Comparison of ENCODE assay signal across 37 cellular contexts in the genomic region with DNA sequence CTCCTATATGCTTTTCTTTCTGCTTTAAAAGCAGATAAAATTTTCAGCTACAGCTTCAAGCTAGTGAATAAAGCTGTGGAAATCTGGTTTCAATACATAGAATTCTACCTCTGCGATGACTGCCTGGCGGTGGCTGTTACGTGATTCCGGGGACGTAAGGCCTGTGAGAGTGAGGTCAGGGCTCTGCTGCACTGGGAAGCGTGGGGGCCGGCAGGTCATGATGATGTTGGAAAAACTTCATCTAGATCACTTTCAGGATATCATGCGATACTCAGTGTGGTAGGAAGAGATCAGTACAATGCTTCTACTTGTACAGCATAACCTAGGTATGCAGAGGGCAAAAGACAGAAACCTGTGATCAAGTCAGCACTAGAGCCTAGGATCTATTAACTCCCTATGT.
"Had no signal": no experiment of that assay in that cellular context is flagged by ENCODE, and none has a peak within 500 bp of the region (broad histone marks: within the 10 kb centered on the region; RNA-seq: fewer than 3 reads in every experiment).

No MANE protein-coding gene starts in this region.

- H3K4me1 Mint-ChIP-seq: activated B cell treated with CpG ODN at 0.5 μM for 24 hours; activated CD4-positive, alpha-beta T cell treated with anti-CD3 and anti-CD28 coated beads, Interleukin-2, amount 10 ng/mL, durations not matched to agents 24 days and 14 days; activated naive CD4-positive, alpha-beta T cell treated with anti-CD3 and anti-CD28 coated beads, Interleukin-2, amount 10 ng/mL, durations not matched to agents 7 days and 5 days; activated naive CD4-positive, alpha-beta T cell treated with anti-CD3 and anti-CD28 coated beads, Interleukin-2, amount 50 U/mL, for 24 hours; activated naive CD8-positive, alpha-beta T cell treated with anti-CD3 and anti-CD28 coated beads, Interleukin-2, amount 10 ng/mL, durations not matched to agents 7 days and 5 days; activated naive CD8-positive, alpha-beta T cell treated with anti-CD3 and anti-CD28 coated beads, Interleukin-2, amount 50 U/mL, for 24 hours; central memory CD8-positive, alpha-beta T cell had no signal

- ATAC-seq: activated CD8-positive, alpha-beta T cell treated with anti-CD3 and anti-CD28 coated beads for 36 hours; activated naive CD8-positive, alpha-beta T cell treated with anti-CD3 and anti-CD28 coated beads, Interleukin-2, amount 50 U/mL, for 24 hours; activated T-cell treated with anti-CD3 and anti-CD28 coated beads, Interleukin-2, amount 50 U/mL, for 4 hours; activated T-cell treated with anti-CD3 and anti-CD28 coated beads, Interleukin-2, amount 50 U/mL, for 72 hours had no signal

- H3K4me3 ChIP-seq: ascending aorta, cardiac muscle cell had no signal

- H3K36me3 ChIP-seq: ascending aorta, cardiac muscle cell had no signal

- H3K27ac ChIP-seq: ascending aorta, cardiac muscle cell, VCaP had no signal

- H3K4me3 Mint-ChIP-seq: activated B cell treated with CpG ODN at 0.5 μM for 24 hours; activated CD4-positive, alpha-beta memory T cell treated with anti-CD3 and anti-CD28 coated beads for 36 hours; activated CD4-positive, alpha-beta T cell treated with anti-CD3 and anti-CD28 coated beads, Interleukin-2, amount 10 ng/mL, durations not matched to agents 24 days and 14 days; activated CD8-positive, alpha-beta T cell treated with anti-CD3 and anti-CD28 coated beads for 36 hours; activated naive CD4-positive, alpha-beta T cell treated with anti-CD3 and anti-CD28 coated beads, Interleukin-2, amount 10 ng/mL, durations not matched to agents 7 days and 5 days; activated naive CD4-positive, alpha-beta T cell treated with anti-CD3 and anti-CD28 coated beads, Interleukin-2, amount 50 U/mL, for 24 hours; activated naive CD8-positive, alpha-beta T cell; activated naive CD8-positive, alpha-beta T cell treated with anti-CD3 and anti-CD28 coated beads, Interleukin-2, amount 10 ng/mL, durations not matched to agents 7 days and 5 days; activated naive CD8-positive, alpha-beta T cell treated with anti-CD3 and anti-CD28 coated beads, Interleukin-2, amount 50 U/mL, for 24 hours; activated T-cell treated with anti-CD3 and anti-CD28 coated beads, Interleukin-2, amount 50 U/mL, for 4 hours; activated T-cell treated with anti-CD3 and anti-CD28 coated beads, Interleukin-2, amount 50 U/mL, for 72 hours; activated T-helper 1 cell treated with anti-CD3 and anti-CD28 coated beads, Interleukin-12 subunit alpha, Interleukin-12 subunit beta, Interleukin-2, Interleukin-4 antibody, amounts not matched to agents 30 ng/mL and 10 ng/mL and 1 ng/mL, durations not matched to agents 14 hours and 24 hours and 36 hours; brain; central memory CD8-positive, alpha-beta T cell; T-helper 1 cell treated with Interleukin-12 subunit alpha and Interleukin-12 subunit beta and Interleukin-4 antibody, amounts not matched to agents 30 μg/mL and 1 μg/mL, for 36 hours; T-helper 2 cell treated with Interferon-gamma antibody and Interleukin-4, amounts not matched to agents 5 μg/mL and 100 μg/mL, for 36 hours had no signal

- H3K9me3 ChIP-seq: ascending aorta had no signal

- H3K4me1 ChIP-seq: ascending aorta had no signal

- DNase-seq: activated B cell treated with CpG ODN at 0.5 μM for 24 hours; activated CD4-positive, alpha-beta memory T cell treated with anti-CD3 and anti-CD28 coated beads for 36 hours; activated CD4-positive, alpha-beta T cell treated with anti-CD3 and anti-CD28 coated beads for 4 hours; activated CD4-positive, alpha-beta T cell treated with anti-CD3 and anti-CD28 coated beads, Interleukin-2, amount 10 ng/mL, durations not matched to agents 24 days and 14 days; activated CD4-positive, alpha-beta T cell treated with anti-CD3 and anti-CD28 coated beads, Interleukin-2, amount 50 U/mL, for 1 hour; activated CD4-positive, alpha-beta T cell treated with anti-CD3 and anti-CD28 coated beads, Interleukin-2, amount 50 U/mL, for 4 hours; activated CD4-positive, CD25-positive, alpha-beta regulatory T cell treated with anti-CD3 and anti-CD28 coated beads, Interleukin-2, amount 50 U/mL, for 72 hours; activated CD8-positive, alpha-beta memory T cell treated with anti-CD3 and anti-CD28 coated beads, Interleukin-2, amount 50 U/mL, for 4 hours; activated CD8-positive, alpha-beta T cell treated with anti-CD3 and anti-CD28 coated beads for 36 hours; activated effector memory CD4-positive, alpha-beta T cell treated with Interleukin-2 at 50 U/mL for 16 hours; activated gamma-delta T cell; activated naive CD4-positive, alpha-beta T cell treated with anti-CD3 and anti-CD28 coated beads, Interleukin-2, amount 10 ng/mL, durations not matched to agents 7 days and 5 days; activated naive CD4-positive, alpha-beta T cell treated with Interleukin-2 at 50 U/mL for 16 hours; activated naive CD8-positive, alpha-beta T cell treated with anti-CD3 and anti-CD28 coated beads, Interleukin-2, amount 10 ng/mL, durations not matched to agents 7 days and 5 days; activated naive CD8-positive, alpha-beta T cell treated with anti-CD3 and anti-CD28 coated beads, Interleukin-2, amount 50 U/mL, for 24 hours; activated T-cell treated with anti-CD3 and anti-CD28 coated beads for 4 hours; activated T-cell treated with anti-CD3 and anti-CD28 coated beads, Interleukin-2, amount 50 U/mL, for 1 hour; activated T-cell treated with anti-CD3 and anti-CD28 coated beads, Interleukin-2, amount 50 U/mL, for 4 hours; activated T-cell treated with anti-CD3 and anti-CD28 coated beads, Interleukin-2, amount 50 U/mL, for 72 hours; amygdala; anterior cingulate cortex; caudate nucleus; SW 1271; T-helper 1 cell; T-helper 2 cell; T-helper 9 cell had no signal

- H3K27me3 Mint-ChIP-seq: activated B cell treated with CpG ODN at 0.5 μM for 24 hours; activated CD4-positive, alpha-beta T cell treated with anti-CD3 and anti-CD28 coated beads, Interleukin-2, amount 10 ng/mL, durations not matched to agents 24 days and 14 days; activated naive CD4-positive, alpha-beta T cell treated with anti-CD3 and anti-CD28 coated beads, Interleukin-2, amount 10 ng/mL, durations not matched to agents 7 days and 5 days; activated naive CD4-positive, alpha-beta T cell treated with anti-CD3 and anti-CD28 coated beads, Interleukin-2, amount 50 U/mL, for 24 hours; activated naive CD8-positive, alpha-beta T cell treated with anti-CD3 and anti-CD28 coated beads, Interleukin-2, amount 10 ng/mL, durations not matched to agents 7 days and 5 days had no signal

- H3K27me3 ChIP-seq: ascending aorta, cardiac muscle cell had no signal

- H3K36me3 Mint-ChIP-seq: activated CD4-positive, alpha-beta memory T cell treated with anti-CD3 and anti-CD28 coated beads for 36 hours; activated naive CD4-positive, alpha-beta T cell treated with anti-CD3 and anti-CD28 coated beads, Interleukin-2, amount 10 ng/mL, durations not matched to agents 7 days and 5 days; activated naive CD4-positive, alpha-beta T cell treated with anti-CD3 and anti-CD28 coated beads, Interleukin-2, amount 50 U/mL, for 24 hours; activated naive CD8-positive, alpha-beta T cell; activated naive CD8-positive, alpha-beta T cell treated with anti-CD3 and anti-CD28 coated beads, Interleukin-2, amount 10 ng/mL, durations not matched to agents 7 days and 5 days; brain had no signal

- H3K27ac Mint-ChIP-seq: activated B cell treated with CpG ODN at 0.5 μM for 24 hours; activated CD4-positive, alpha-beta memory T cell treated with anti-CD3 and anti-CD28 coated beads for 36 hours; activated CD4-positive, alpha-beta T cell treated with anti-CD3 and anti-CD28 coated beads, Interleukin-2, amount 10 ng/mL, durations not matched to agents 24 days and 14 days; activated CD8-positive, alpha-beta T cell treated with anti-CD3 and anti-CD28 coated beads for 36 hours; activated naive CD4-positive, alpha-beta T cell treated with anti-CD3 and anti-CD28 coated beads, Interleukin-2, amount 10 ng/mL, durations not matched to agents 7 days and 5 days; activated naive CD4-positive, alpha-beta T cell treated with anti-CD3 and anti-CD28 coated beads, Interleukin-2, amount 50 U/mL, for 24 hours; activated naive CD8-positive, alpha-beta T cell; activated naive CD8-positive, alpha-beta T cell treated with anti-CD3 and anti-CD28 coated beads, Interleukin-2, amount 10 ng/mL, durations not matched to agents 7 days and 5 days; activated naive CD8-positive, alpha-beta T cell treated with anti-CD3 and anti-CD28 coated beads, Interleukin-2, amount 50 U/mL, for 24 hours; activated T-cell treated with anti-CD3 and anti-CD28 coated beads, Interleukin-2, amount 50 U/mL, for 72 hours; activated T-helper 1 cell treated with anti-CD3 and anti-CD28 coated beads, Interleukin-12 subunit alpha, Interleukin-12 subunit beta, Interleukin-2, Interleukin-4 antibody, amounts not matched to agents 30 ng/mL and 10 ng/mL and 1 ng/mL, durations not matched to agents 14 hours and 24 hours and 36 hours; activated T-helper 2 cell treated with anti-CD3 and anti-CD28 coated beads, Interferon-gamma antibody, Interleukin-2, Interleukin-4, amounts not matched to agents 10 μg/mL and 5 μg/mL and 100 μg/mL, durations not matched to agents 14 hours and 24 hours and 36 hours; T-helper 1 cell treated with Interleukin-12 subunit alpha and Interleukin-12 subunit beta and Interleukin-4 antibody, amounts not matched to agents 30 μg/mL and 1 μg/mL, for 36 hours; T-helper 2 cell treated with Interferon-gamma antibody and Interleukin-4, amounts not matched to agents 5 μg/mL and 100 μg/mL, for 36 hours had no signal

- H3K9me3 Mint-ChIP-seq: activated B cell treated with CpG ODN at 0.5 μM for 24 hours; activated CD4-positive, alpha-beta memory T cell treated with anti-CD3 and anti-CD28 coated beads for 36 hours; activated CD4-positive, alpha-beta T cell treated with anti-CD3 and anti-CD28 coated beads, Interleukin-2, amount 10 ng/mL, durations not matched to agents 24 days and 14 days; activated CD8-positive, alpha-beta T cell treated with anti-CD3 and anti-CD28 coated beads for 36 hours; activated naive CD4-positive, alpha-beta T cell treated with anti-CD3 and anti-CD28 coated beads, Interleukin-2, amount 10 ng/mL, durations not matched to agents 7 days and 5 days; activated naive CD4-positive, alpha-beta T cell treated with anti-CD3 and anti-CD28 coated beads, Interleukin-2, amount 50 U/mL, for 24 hours; activated naive CD8-positive, alpha-beta T cell treated with anti-CD3 and anti-CD28 coated beads, Interleukin-2, amount 10 ng/mL, durations not matched to agents 7 days and 5 days; activated naive CD8-positive, alpha-beta T cell treated with anti-CD3 and anti-CD28 coated beads, Interleukin-2, amount 50 U/mL, for 24 hours; activated T-cell treated with anti-CD3 and anti-CD28 coated beads, Interleukin-2, amount 50 U/mL, for 72 hours; activated T-helper 1 cell treated with anti-CD3 and anti-CD28 coated beads, Interleukin-12 subunit alpha, Interleukin-12 subunit beta, Interleukin-2, Interleukin-4 antibody, amounts not matched to agents 30 ng/mL and 10 ng/mL and 1 ng/mL, durations not matched to agents 14 hours and 24 hours and 36 hours; activated T-helper 2 cell treated with anti-CD3 and anti-CD28 coated beads, Interferon-gamma antibody, Interleukin-2, Interleukin-4, amounts not matched to agents 10 μg/mL and 5 μg/mL and 100 μg/mL, durations not matched to agents 14 hours and 24 hours and 36 hours; brain; central memory CD8-positive, alpha-beta T cell; T-helper 1 cell treated with Interleukin-12 subunit alpha and Interleukin-12 subunit beta and Interleukin-4 antibody, amounts not matched to agents 30 μg/mL and 1 μg/mL, for 36 hours; T-helper 2 cell treated with Interferon-gamma antibody and Interleukin-4, amounts not matched to agents 5 μg/mL and 100 μg/mL, for 36 hours had no signal
